Comparison of ENCODE assay signal across 11 cellular contexts in the genomic region with DNA sequence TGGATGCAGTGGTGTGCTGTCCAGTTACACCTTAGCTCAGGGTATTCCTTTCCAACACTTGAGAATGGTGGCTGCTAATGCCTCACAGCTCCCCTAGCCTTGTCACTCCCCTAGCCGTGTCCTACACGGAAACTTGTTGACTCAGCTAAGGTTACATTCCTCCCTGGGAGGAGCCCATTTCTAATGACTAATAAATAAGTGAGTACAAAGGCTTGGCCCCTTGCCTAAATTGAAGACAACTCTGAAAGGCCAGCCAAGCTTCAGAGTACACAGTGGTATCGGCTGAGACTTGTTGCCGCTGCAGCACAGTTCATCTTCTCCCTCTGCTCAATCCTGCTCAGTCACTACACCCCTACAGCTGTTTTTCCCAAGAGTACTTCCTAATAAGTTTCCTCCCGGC. TPM values are rescaled to one million over a fixed set of nuclear protein-coding genes. Genes with fewer than 3 reads are reported as not detected.
DNase-seq lines count a peak whose midpoint lies in the region; ATAC-seq and TF ChIP-seq lines count a peak whose summit lies in the region.
"Had no signal": no experiment of that assay in that cellular context is flagged by ENCODE, and none has a peak within 500 bp of the region (broad histone marks: within the 10 kb centered on the region; RNA-seq: fewer than 3 reads in every experiment).

No MANE protein-coding gene starts in this region.

- 18 to 40% (median 28%) methylated on average over 4 to 5 of the region's 5 CpGs for WGBS in adrenal gland, 4 donors
- WGBS in thyroid gland, 2 donors, result 32 to 37% methylated on average over 5 of the region's 5 CpGs

- DNase-seq in DMS 273 (lab: John Stamatoyannopoulos, UW; ENCODE audit: unreplicated experiment) (peak; percentile 11), DMS 273 treated with DMSO at 0.1 percent for 48 hours (lab: John Stamatoyannopoulos, UW) (no peak), adrenal gland (peak; percentile 74 to 88 (median 83)), iris pigment epithelial cell (ENCODE audit: low read depth) (peak; percentile 92), thyroid gland (peak; percentile 37 to 42), NCI-H146 treated with DMSO at 0.1 percent for 48 hours (lab: John Stamatoyannopoulos, UW; ENCODE audit: unreplicated experiment) (no peak), NCI-H128 (lab: John Stamatoyannopoulos, UW; ENCODE audit: unreplicated experiment) (no peak)
- DNase-seq: 8988T, NCI-H1694 had no signal

- TF ChIP-seq CTCF in adrenal gland (IDR thresholded peaks at IDR 0.05) (no peak), thyroid gland (IDR thresholded peaks at IDR 0.05) (no peak)

- TF ChIP-seq POLR2A in adrenal gland (IDR thresholded peaks at IDR 0.05) (no peak), thyroid gland (IDR thresholded peaks at IDR 0.05) (no peak)

- no peaks in the 10 kb centered on the region for H3K9me3 ChIP-seq in adrenal gland (replicated peaks in 1 of 3)
- no peaks in the 10 kb centered on the region for H3K9me3 ChIP-seq in thyroid gland

- H3K36me3 ChIP-seq in adrenal gland (replicated peaks in 1 of 2) (no peaks in the 10 kb centered on the region), thyroid gland (peaks cover 5 to 6% of the 10 kb centered on the region in 2 donors)

- H3K27ac ChIP-seq in adrenal gland, result peak overlapping the region in 1 of 5 donors; percentile 9
- no peak overlapping the region for H3K27ac ChIP-seq in thyroid gland

- ATAC-seq in HG03354 (IDR thresholded peaks at IDR 0.05; ENCODE audit: poor library complexity, severe bottlenecking, unreplicated experiment), result no peak

- no peaks in the 10 kb centered on the region for H3K27me3 ChIP-seq in adrenal gland
- H3K27me3 ChIP-seq in thyroid gland, result no peaks in the 10 kb centered on the region

- H3K4me1 ChIP-seq in adrenal gland (replicated peaks in 1 of 2) (no peaks in the 10 kb centered on the region), thyroid gland (peaks cover 5 to 7% of the 10 kb centered on the region in 2 donors)

- intact Hi-C loops in adrenal gland (cut with DNase I), result no loop called here
- intact Hi-C loops in thyroid gland (cut with DNase I), result no loop called here

- no peak overlapping the region for H3K4me3 ChIP-seq in adrenal gland
- no peak overlapping the region for H3K4me3 ChIP-seq in thyroid gland (replicated peaks in 1 of 3)

RNA-seq across cellular contexts. Expression of a gene that starts 21.2 kb away (rescaled TPM):
- not detected for total RNA-seq in adrenal gland
- polyA plus RNA-seq in adrenal gland, result not detected
- total RNA-seq in thyroid gland, result under 1 TPM in 1 of 4 donors, not detected in 3; 0.40 TPM
- total RNA-seq: mesenteric fat pad had no signal

Comparison
In these comparisons a context has a peak if more than half of its experiments do, and no peak if none do; other contexts are left out.
1. DNase-seq: peak in DMS 273 (single experiment), adrenal gland (7 of 7), iris pigment epithelial cell (single experiment) and thyroid gland (2 of 2); none in DMS 273 treated with DMSO at 0.1 percent for 48 hours (single experiment), NCI-H146 treated with DMSO at 0.1 percent for 48 hours (single experiment) and NCI-H128 (single experiment).